ENCODE assay signal across 24 cellular contexts in genomic region chr3:18593231-18593630, GRCh38.
"Had no signal": no experiment of that assay in that cellular context is flagged by ENCODE, and none has a peak within 500 bp of the region (broad histone marks: within the 10 kb centered on the region; RNA-seq: fewer than 3 reads in every experiment).

No MANE protein-coding gene starts in this region.

- H3K27ac ChIP-seq: lower lobe of right lung, ovary, psoas muscle, sigmoid colon, stomach, thyroid gland had no signal

- H3K9me3 ChIP-seq: lower lobe of right lung, ovary, psoas muscle, thyroid gland had no signal

- ATAC-seq: left colon; left ventricle myocardium superior; lower lobe of right lung; naive thymus-derived CD8-positive, alpha-beta T cell; psoas muscle; right cardiac atrium; stimulated activated effector memory CD8-positive, alpha-beta T cell treated with anti-CD3 and anti-CD28 coated beads, Interleukin-12 subunit alpha, Interleukin-12 subunit beta, amount 100 ng/mL, for 72 hours had no signal

- H3K4me1 ChIP-seq: lower lobe of right lung, psoas muscle, sigmoid colon, thyroid gland had no signal

- H3K4me3 ChIP-seq: lower lobe of right lung, ovary, psoas muscle, sigmoid colon, stomach, thyroid gland had no signal

- H3K27me3 ChIP-seq: ovary, sigmoid colon, stomach, thyroid gland had no signal

- H3K36me3 ChIP-seq: lower lobe of right lung, ovary, sigmoid colon, stomach, thyroid gland had no signal

- DNase-seq: cortex of kidney; effector CD4-positive, alpha-beta T cell; hypothalamus; immature natural killer cell; islet precursor cell; kidney glomerular epithelial cell; left colon; left ventricle myocardium superior; lower lobe of right lung; naive thymus-derived CD8-positive, alpha-beta T cell; nephron progenitor cell; occipital lobe; ovary; posterior cingulate gyrus; psoas muscle; right cardiac atrium; sigmoid colon; stimulated activated CD4-positive, alpha-beta T cell treated with anti-CD3 and anti-CD28 coated beads, Interleukin-2, amount 100 ng/mL, for 24 hours; stimulated activated CD4-positive, alpha-beta T cell treated with anti-CD3 and anti-CD28 coated beads, Interleukin-4, amount 100 ng/mL, for 24 hours; stimulated activated naive CD4-positive, alpha-beta T cell treated with Interleukin-2 at 50 U/mL for 16 hours; stomach; thyroid gland; trophoblast cell had no signal
